Comparison of ENCODE assay signal across 11 cellular contexts in genomic region chr7:142714375-142714774, GRCh38. TPM values are rescaled to one million over a fixed set of nuclear protein-coding genes. Genes with fewer than 3 reads are reported as not detected.
DNase-seq lines count a peak whose midpoint lies in the region; ATAC-seq lines count a peak whose summit lies in the region.
"Had no signal": no experiment of that assay in that cellular context is flagged by ENCODE, and none has a peak within 500 bp of the region (broad histone marks: within the 10 kb centered on the region; RNA-seq: fewer than 3 reads in every experiment).

No MANE protein-coding gene starts in this region.

- intact Hi-C loops in activated CD4-positive, alpha-beta memory T cell treated with anti-CD3 and anti-CD28 coated beads for 36 hours (cut with micrococcal nuclease), result loop anchor here (5.0 to 10.0 kb wide), 3 partner anchors 42 to 530 kb away; no protein-coding TSS in a partner anchor
- intact Hi-C loops in naive thymus-derived CD4-positive, alpha-beta T cell (cut with micrococcal nuclease), result loop anchor here in 1 of 2 donors (5.0 kb wide), 1 partner anchor 47 kb away; no protein-coding TSS in a partner anchor

- H3K36me3 Mint-ChIP-seq in activated CD8-positive, alpha-beta memory T cell treated with anti-CD3 and anti-CD28 coated beads, Interleukin-2, amount 10 ng/mL, durations not matched to agents 7 days and 5 days, result no peaks in the 10 kb centered on the region
- no peaks in the 10 kb centered on the region for H3K36me3 Mint-ChIP-seq in activated CD4-positive, alpha-beta memory T cell treated with anti-CD3 and anti-CD28 coated beads for 36 hours
- H3K36me3 Mint-ChIP-seq in naive thymus-derived CD4-positive, alpha-beta T cell, result peaks cover 0 to 3% (median 0%) of the 10 kb centered on the region in 5 donors

- no peaks in the 10 kb centered on the region for H3K9me3 Mint-ChIP-seq in activated CD8-positive, alpha-beta memory T cell treated with anti-CD3 and anti-CD28 coated beads, Interleukin-2, amount 10 ng/mL, durations not matched to agents 7 days and 5 days (ENCODE audit: low read depth)
- no peaks in the 10 kb centered on the region for H3K9me3 Mint-ChIP-seq in activated CD4-positive, alpha-beta memory T cell treated with anti-CD3 and anti-CD28 coated beads for 36 hours
- H3K9me3 Mint-ChIP-seq in naive thymus-derived CD4-positive, alpha-beta T cell, result peaks cover 0 to 2% (median 0%) of the 10 kb centered on the region in 11 donors

- peaks cover 81% of the 10 kb centered on the region for H3K4me1 Mint-ChIP-seq in activated CD8-positive, alpha-beta memory T cell treated with anti-CD3 and anti-CD28 coated beads, Interleukin-2, amount 10 ng/mL, durations not matched to agents 7 days and 5 days
- peaks cover 52% of the 10 kb centered on the region for H3K4me1 Mint-ChIP-seq in activated CD4-positive, alpha-beta memory T cell treated with anti-CD3 and anti-CD28 coated beads for 36 hours (ENCODE audit: low read depth)
- peaks cover 28 to 81% (median 72%) of the 10 kb centered on the region in 7 donors for H3K4me1 Mint-ChIP-seq in naive thymus-derived CD4-positive, alpha-beta T cell

- peak overlapping the region; percentile 41 for H3K27ac ChIP-seq in naive thymus-derived CD4-positive, alpha-beta T cell (ENCODE audit: low read depth, low read length)
- H3K27ac ChIP-seq: A549 had no signal

- peak overlapping the region; percentile 13 for H3K4me3 Mint-ChIP-seq in activated CD8-positive, alpha-beta memory T cell treated with anti-CD3 and anti-CD28 coated beads, Interleukin-2, amount 10 ng/mL, durations not matched to agents 7 days and 5 days
- H3K4me3 Mint-ChIP-seq in activated CD4-positive, alpha-beta memory T cell treated with anti-CD3 and anti-CD28 coated beads for 36 hours, result peak overlapping the region; percentile 36
- H3K4me3 Mint-ChIP-seq in naive thymus-derived CD4-positive, alpha-beta T cell, result peak overlapping the region; percentile 21 to 72 (median 62)

- POLR2A ChIA-PET in activated CD4-positive, alpha-beta memory T cell treated with anti-CD3 and anti-CD28 coated beads for 36 hours (lab: Charles Lee), result interaction anchor here (1.8 to 2.7 kb wide), 3 partner anchors 73 to 94 kb away, joined by 4 to 9 read pairs (median 7); no protein-coding TSS in a partner anchor
- POLR2A ChIA-PET in naive thymus-derived CD4-positive, alpha-beta T cell (lab: Charles Lee), result interaction anchor here (0.7 to 8.3 kb wide), 13 partner anchors 10 to 95 kb away, joined by 3 to 149 read pairs (median 5); no protein-coding TSS in a partner anchor

- peak; percentile 34 for ATAC-seq in activated CD8-positive, alpha-beta memory T cell treated with anti-CD3 and anti-CD28 coated beads, Interleukin-2, amount 10 ng/mL, durations not matched to agents 7 days and 5 days
- ATAC-seq in naive thymus-derived CD4-positive, alpha-beta T cell, result peak; percentile 65
- ATAC-seq in HG03571 (IDR thresholded peaks at IDR 0.05; ENCODE audit: unreplicated experiment), result no peak
- ATAC-seq in GM19455 (IDR thresholded peaks at IDR 0.05; ENCODE audit: unreplicated experiment), result no peak
- ATAC-seq: A549 had no signal

- H3K27ac Mint-ChIP-seq in activated CD8-positive, alpha-beta memory T cell treated with anti-CD3 and anti-CD28 coated beads, Interleukin-2, amount 10 ng/mL, durations not matched to agents 7 days and 5 days, result peak overlapping the region; percentile 76
- H3K27ac Mint-ChIP-seq in activated CD4-positive, alpha-beta memory T cell treated with anti-CD3 and anti-CD28 coated beads for 36 hours, result peak overlapping the region; percentile 58
- peak overlapping the region in 8 of 9 donors; percentile 20 to 93 (median 68) for H3K27ac Mint-ChIP-seq in naive thymus-derived CD4-positive, alpha-beta T cell

- H3K9me3 ChIP-seq in naive thymus-derived CD4-positive, alpha-beta T cell (ENCODE audit: control insufficient read depth in 2 of 3, low read length in 3 of 3), result no peaks in the 10 kb centered on the region
- H3K9me3 ChIP-seq: A549 had no signal

- H3K36me3 ChIP-seq in naive thymus-derived CD4-positive, alpha-beta T cell (ENCODE audit: control insufficient read depth in 2 of 3, insufficient read depth in 3 of 3, low read length in 3 of 3), result no peaks in the 10 kb centered on the region

- peaks cover 34 to 52% of the 10 kb centered on the region in 2 donors for H3K4me1 ChIP-seq in naive thymus-derived CD4-positive, alpha-beta T cell (ENCODE audit: control insufficient read depth in 2 of 2, insufficient read depth in 2 of 2, low read length in 2 of 2)
- H3K4me1 ChIP-seq: A549 had no signal

- peak overlapping the region; percentile 33 for H3K4me3 ChIP-seq in naive thymus-derived CD4-positive, alpha-beta T cell (ENCODE audit: low read length)
- H3K4me3 ChIP-seq: A549, skin epidermis had no signal

- DNase-seq in activated CD8-positive, alpha-beta memory T cell treated with anti-CD3 and anti-CD28 coated beads, Interleukin-2, amount 10 ng/mL, durations not matched to agents 7 days and 5 days, result peak; percentile 57
- no peak for DNase-seq in activated CD8-positive, alpha-beta memory T cell treated with anti-CD3 and anti-CD28 coated beads for 24 hours
- DNase-seq in KG1 (lab: John Stamatoyannopoulos, UW) (peak; percentile 50), AG20443 (ENCODE audit: low spot score) (no peak)
- peak; percentile 45 for DNase-seq in activated CD4-positive, alpha-beta memory T cell treated with anti-CD3 and anti-CD28 coated beads for 36 hours
- DNase-seq in naive thymus-derived CD4-positive, alpha-beta T cell, result peak in 7 of 9 donors; percentile 28 to 73 (median 63)
- DNase-seq: cortex of kidney had no signal

- H3K27me3 Mint-ChIP-seq in activated CD8-positive, alpha-beta memory T cell treated with anti-CD3 and anti-CD28 coated beads, Interleukin-2, amount 10 ng/mL, durations not matched to agents 7 days and 5 days, result no peaks in the 10 kb centered on the region
- no peaks in the 10 kb centered on the region for H3K27me3 Mint-ChIP-seq in activated CD4-positive, alpha-beta memory T cell treated with anti-CD3 and anti-CD28 coated beads for 36 hours
- H3K27me3 Mint-ChIP-seq in naive thymus-derived CD4-positive, alpha-beta T cell, result peaks cover 0 to 1% (median 0%) of the 10 kb centered on the region in 5 donors

- H3K27me3 ChIP-seq in naive thymus-derived CD4-positive, alpha-beta T cell (ENCODE audit: control insufficient read depth in 2 of 2, insufficient read depth in 2 of 2, low read length in 2 of 2), result no peaks in the 10 kb centered on the region

- CTCF ChIA-PET in activated CD8-positive, alpha-beta memory T cell treated with anti-CD3 and anti-CD28 coated beads, Interleukin-2, amount 10 ng/mL, durations not matched to agents 7 days and 5 days (lab: Charles Lee), result interaction anchor here (0.8 to 3.7 kb wide), 6 partner anchors 69 to 99 kb away, joined by 3 to 32 read pairs (median 6); no protein-coding TSS in a partner anchor
- CTCF ChIA-PET in activated CD4-positive, alpha-beta memory T cell treated with anti-CD3 and anti-CD28 coated beads for 36 hours (lab: Charles Lee), result interaction anchor here (0.8 to 7.3 kb wide), 6 partner anchors 9 to 95 kb away, joined by 3 to 53 read pairs (median 4); no protein-coding TSS in a partner anchor
- CTCF ChIA-PET in naive thymus-derived CD4-positive, alpha-beta T cell (lab: Charles Lee), result interaction anchor here (1.1 to 3.5 kb wide), 6 partner anchors 44 to 97 kb away, joined by 3 to 31 read pairs (median 9); no protein-coding TSS in a partner anchor

RNA-seq across cellular contexts. Expression of gene PRSS1, which starts 34.9 kb away (rescaled TPM):
- not detected for total RNA-seq in activated CD8-positive, alpha-beta memory T cell treated with anti-CD3 and anti-CD28 coated beads, Interleukin-2, amount 10 ng/mL, durations not matched to agents 7 days and 5 days
- not detected for total RNA-seq in activated CD4-positive, alpha-beta memory T cell treated with anti-CD3 and anti-CD28 coated beads for 36 hours
- total RNA-seq in naive thymus-derived CD4-positive, alpha-beta T cell, result not detected
- not detected for polyA plus RNA-seq in naive thymus-derived CD4-positive, alpha-beta T cell
- polyA plus RNA-seq: A549 had no signal

RNA-seq across cellular contexts. Expression of gene PRSS2, which starts 56.4 kb away (rescaled TPM):
- total RNA-seq in activated CD8-positive, alpha-beta memory T cell treated with anti-CD3 and anti-CD28 coated beads, Interleukin-2, amount 10 ng/mL, durations not matched to agents 7 days and 5 days, result not detected
- not detected for total RNA-seq in activated CD4-positive, alpha-beta memory T cell treated with anti-CD3 and anti-CD28 coated beads for 36 hours
- not detected for total RNA-seq in naive thymus-derived CD4-positive, alpha-beta T cell
- not detected for polyA plus RNA-seq in naive thymus-derived CD4-positive, alpha-beta T cell
- polyA plus RNA-seq: A549 had no signal

Comparison
In these comparisons a context has a peak if more than half of its experiments do, and no peak if none do; other contexts are left out.
1. DNase-seq: peak in activated CD8-positive, alpha-beta memory T cell treated with anti-CD3 and anti-CD28 coated beads, Interleukin-2, amount 10 ng/mL, durations not matched to agents 7 days and 5 days (single experiment), KG1 (single experiment), activated CD4-positive, alpha-beta memory T cell treated with anti-CD3 and anti-CD28 coated beads for 36 hours (single experiment) and naive thymus-derived CD4-positive, alpha-beta T cell (7 of 9); none in activated CD8-positive, alpha-beta memory T cell treated with anti-CD3 and anti-CD28 coated beads for 24 hours (single experiment) and AG20443 (single experiment).
2. ATAC-seq: peak in activated CD8-positive, alpha-beta memory T cell treated with anti-CD3 and anti-CD28 coated beads, Interleukin-2, amount 10 ng/mL, durations not matched to agents 7 days and 5 days (single experiment) and naive thymus-derived CD4-positive, alpha-beta T cell (single experiment); none in HG03571 (single experiment) and GM19455 (single experiment).
3. Peak in every context shown above with its lines, with median percentiles within 50 percentile points of each other: H3K27ac Mint-ChIP-seq and H3K4me3 Mint-ChIP-seq.